In genomic region chr7:101342892-101343291, GRCh38 we compare ENCODE assay signal across 1 cellular context.
TF ChIP-seq lines count a peak whose summit lies in the region.

No MANE protein-coding gene starts in this region.

TF ChIP-seq in WTC11, 78 proteins besides CTCF, POLR2A, EP300 and RAD21:
- TF ChIP-seq ZNF121 (CRISPR knock-in tag; IDR thresholded peaks at IDR 0.05) (peak; percentile 45; the same call in 1 of the 2 replicates), EMX1 (CRISPR knock-in tag; IDR thresholded peaks at IDR 0.05) (no peak), ELF4 (CRISPR knock-in tag; IDR thresholded peaks at IDR 0.05; ENCODE audit: low read depth) (no peak), ZNF532 (CRISPR knock-in tag; IDR thresholded peaks at IDR 0.05; ENCODE audit: borderline replicate concordance) (no peak), FOXP1 (CRISPR knock-in tag; IDR thresholded peaks at IDR 0.05; ENCODE audit: borderline replicate concordance) (no peak), GTF2I (CRISPR knock-in tag; conservative IDR thresholded peaks at IDR 0.05) (no peak), ATF3 (CRISPR knock-in tag; conservative IDR thresholded peaks at IDR 0.05) (no peak), NR2C2 (CRISPR knock-in tag; IDR thresholded peaks at IDR 0.05) (no peak), ZNF671 (CRISPR knock-in tag; IDR thresholded peaks at IDR 0.05) (no peak)
TF ChIP-seq in WTC11: peak in this region for 1.
